Comparison of ENCODE assay signal across 11 cellular contexts in genomic region chr5:1509346-1510085, GRCh38. TPM values are rescaled to one million over a fixed set of nuclear protein-coding genes. Genes with fewer than 3 reads are reported as not detected.
DNase-seq lines count a peak whose midpoint lies in the region; ATAC-seq, FAIRE-seq and TF ChIP-seq lines count a peak whose summit lies in the region.
"Had no signal": no experiment of that assay in that cellular context is flagged by ENCODE, and none has a peak within 500 bp of the region (broad histone marks: within the 10 kb centered on the region; RNA-seq: fewer than 3 reads in every experiment).

No MANE protein-coding gene starts in this region.

- RAD21 ChIA-PET in GM12878 (lab: Charles Lee; ENCODE audit: unreplicated experiment), result no interaction called here

- POLR2A ChIA-PET in GM12878 (lab: Charles Lee), result no interaction called here

- CTCF ChIA-PET in GM12878 (lab: Yijun Ruan, JAX), result interaction anchor here (1.8 kb wide), 1 partner anchor 30 kb away, joined by 4 read pairs; no protein-coding TSS in a partner anchor

- peak overlapping the region in 1 of 2 donors; percentile 32 for H3K27ac Mint-ChIP-seq in activated naive CD4-positive, alpha-beta T cell treated with anti-CD3 and anti-CD28 coated beads, Interleukin-2, amount 50 U/mL, for 72 hours

- H3K4me1 ChIP-seq in GM12878 (ENCODE audit: control insufficient read depth, insufficient read depth, low read length), result peaks cover 21% of the 10 kb centered on the region
- peaks cover 52% of the 10 kb centered on the region for H3K4me1 ChIP-seq in lower lobe of right lung
- H3K4me1 ChIP-seq in suprapubic skin, result peaks cover 10% of the 10 kb centered on the region

- no peak for ATAC-seq in activated naive CD4-positive, alpha-beta T cell treated with anti-CD3 and anti-CD28 coated beads, Interleukin-2, amount 50 U/mL, for 72 hours
- ATAC-seq in GM12878 (no peak), lower lobe of right lung (no peak)

- TF ChIP-seq CTCF in GM12878 (IDR thresholded peaks at IDR 0.05 in 2 of 3, conservative IDR thresholded peaks at IDR 0.05 in 1 of 3; ENCODE audit: control insufficient read depth in 2 of 3, extremely low read depth in 1 of 3, insufficient read depth in 1 of 3, low read depth in 3 of 3, low read length in 3 of 3), result no peak
- no peak for TF ChIP-seq CTCF in lower lobe of right lung (IDR thresholded peaks at IDR 0.05)
- no peak for TF ChIP-seq CTCF in suprapubic skin (IDR thresholded peaks at IDR 0.05)
- no peak for TF ChIP-seq CTCF in D721Med (IDR thresholded peaks at IDR 0.05; ENCODE audit: insufficient read depth, missing control alignments)

- no peaks in the 10 kb centered on the region for H3K9me3 Mint-ChIP-seq in activated naive CD4-positive, alpha-beta T cell treated with anti-CD3 and anti-CD28 coated beads, Interleukin-2, amount 50 U/mL, for 72 hours

- H3K9ac ChIP-seq in GM12878 (ENCODE audit: control insufficient read depth, insufficient read depth, low read length), result no peak overlapping the region

- H3K4me2 ChIP-seq in GM12878 (ENCODE audit: control insufficient read depth, insufficient read depth), result no peak overlapping the region

- no peak for TF ChIP-seq EP300 in GM12878 (IDR thresholded peaks at IDR 0.05; ENCODE audit: borderline replicate concordance in 1 of 2, control insufficient read depth in 1 of 2, low read depth in 2 of 2, low read length in 2 of 2)
- no peak for TF ChIP-seq EP300 in suprapubic skin (IDR thresholded peaks at IDR 0.05)

- intact Hi-C loops in GM12878 (cut with micrococcal nuclease; ENCODE audit: unreplicated experiment), result no loop called here
- intact Hi-C loops in lower lobe of right lung (cut with DNase I), result no loop called here

- H3K4me3 ChIP-seq in GM12878 (no peak overlapping the region), lower lobe of right lung (no peak overlapping the region), suprapubic skin (no peak overlapping the region)

- peak; percentile 9 for DNase-seq in activated naive CD4-positive, alpha-beta T cell treated with anti-CD3 and anti-CD28 coated beads, Interleukin-2, amount 50 U/mL, for 16 hours
- no peak for DNase-seq in activated naive CD4-positive, alpha-beta T cell treated with anti-CD3 and anti-CD28 coated beads, Interleukin-2, amount 50 U/mL, for 72 hours (ENCODE audit: low spot score in 2 of 2)
- DNase-seq in GM12878 (ENCODE audit: low read depth, low spot score) (no peak), lower lobe of right lung (peak; percentile 30), suprapubic skin (ENCODE audit: low spot score in 2 of 2) (peak; percentile 39 to 47), medulla oblongata (ENCODE audit: extremely low spot score) (no peak), NCI-H1417 treated with DMSO at 0.1 percent for 48 hours (lab: John Stamatoyannopoulos, UW) (no peak), D721Med (ENCODE audit: insufficient read length, low spot score) (no peak)
- DNase-seq: activated CD4-positive, alpha-beta T cell treated with anti-CD3 and anti-CD28 coated beads for 4 hours; NCI-H2107; NCI-H774 had no signal

- H3K9me3 ChIP-seq in GM12878 (replicated peaks; ENCODE audit: control insufficient read depth, insufficient read depth, low read length) (no peaks in the 10 kb centered on the region), lower lobe of right lung (no peaks in the 10 kb centered on the region), suprapubic skin (no peaks in the 10 kb centered on the region)

- H3K27me3 ChIP-seq in GM12878 (replicated peaks in 1 of 2; ENCODE audit: control insufficient read depth in 2 of 2, insufficient read depth in 2 of 2, low read length in 1 of 2) (no peaks in the 10 kb centered on the region), lower lobe of right lung (ENCODE audit: low read depth) (no peaks in the 10 kb centered on the region), suprapubic skin (no peaks in the 10 kb centered on the region)

- no peaks in the 10 kb centered on the region; the same call in 1 of the 2 replicates for H4K20me1 ChIP-seq in GM12878 (ENCODE audit: control insufficient read depth, insufficient read depth)

- H2AFZ ChIP-seq in GM12878 (ENCODE audit: control insufficient read depth, low read depth, low read length), result no peak overlapping the region

- no TSS peak for BruUV-seq in GM12878 (replicated peaks; lab: Mats Ljungman, UMichigan)

- H3K79me2 ChIP-seq in GM12878 (ENCODE audit: control insufficient read depth, insufficient read depth, low read length), result peaks cover 42% of the 10 kb centered on the region

- no peaks in the 10 kb centered on the region for H3K36me3 Mint-ChIP-seq in activated naive CD4-positive, alpha-beta T cell treated with anti-CD3 and anti-CD28 coated beads, Interleukin-2, amount 50 U/mL, for 72 hours

- no peak for FAIRE-seq in GM12878 (lab: Jason Lieb, UNC)
- no peak for FAIRE-seq in D721Med (lab: Jason Lieb, UNC)

- H3K36me3 ChIP-seq in GM12878 (ENCODE audit: control insufficient read depth in 2 of 2, insufficient read depth in 2 of 2, low read length in 1 of 2), result peaks cover 8 to 47% of the 10 kb centered on the region in 2 experiments
- H3K36me3 ChIP-seq in lower lobe of right lung, result peaks cover 47% of the 10 kb centered on the region
- peaks cover 19% of the 10 kb centered on the region for H3K36me3 ChIP-seq in suprapubic skin

- 79% methylated on average over 30 of the region's 30 CpGs for WGBS in GM12878 (ENCODE audit: insufficient coverage, insufficient replicate concordance, low lambda C conversion rate, missing lambda C conversion rate)
- WGBS in suprapubic skin, result 92% methylated on average over 30 of the region's 30 CpGs

- peak; percentile 2; the same call in 1 of the 2 replicates for TF ChIP-seq POLR2A in GM12878 (IDR thresholded peaks at IDR 0.05; ENCODE audit: low read depth, low read length)
- no peak for TF ChIP-seq POLR2A in suprapubic skin (IDR thresholded peaks at IDR 0.05)

- H3K27ac ChIP-seq in GM12878 (ENCODE audit: control insufficient read depth, insufficient read depth), result no peak overlapping the region
- H3K27ac ChIP-seq in lower lobe of right lung, result no peak overlapping the region
- H3K27ac ChIP-seq in suprapubic skin, result no peak overlapping the region

- no peak for TF ChIP-seq RAD21 in GM12878 (IDR thresholded peaks at IDR 0.05; ENCODE audit: insufficient read depth, low read depth, low read length)

- in situ Hi-C loops in GM12878 (cut with MboI), result no loop called here

- SMC1A ChIA-PET in GM12878 (lab: Charles Lee; ENCODE audit: uncharacterized antibody, unreplicated experiment), result interaction anchor here (1.1 kb wide), 1 partner anchor 10 kb away, joined by 3 read pairs; no protein-coding TSS in a partner anchor

TF ChIP-seq in GM12878, 131 proteins besides CTCF, POLR2A, EP300 and RAD21:
- TF ChIP-seq CHD1 (IDR thresholded peaks at IDR 0.05; ENCODE audit: low read depth, low read length) (no peak), KAT2A (conservative IDR thresholded peaks at IDR 0.05; ENCODE audit: control insufficient read depth, low read depth, low read length) (no peak)
TF ChIP-seq in GM12878: peak in this region for 0.

RNA-seq across cellular contexts. Expression of gene LPCAT1, which starts 14.2 kb away (rescaled TPM):
- total RNA-seq in activated naive CD4-positive, alpha-beta T cell treated with anti-CD3 and anti-CD28 coated beads, Interleukin-2, amount 50 U/mL, for 72 hours, result 10 to 100 TPM; 29.2 to 37.6 TPM
- 365 and 373 TPM in 2 replicates for total RNA-seq in GM12878 (2013; cell fraction: nucleolus; rRNA removed)
- total RNA-seq in GM12878 (2014; rRNA removed), result 67.6 and 74.7 TPM in 2 replicates
- total RNA-seq in GM12878 (2014; rRNA removed; fragmentation: Illumina TruSeq; extraction: Trizol), result 58.9 and 59.4 TPM in 2 replicates
- total RNA-seq in GM12878 (2021), result 109 TPM in 2 replicates
- polyA plus RNA-seq in GM12878 (2011; ENCODE audit: low read depth), result 26.1 TPM
- 63.6 and 70.6 TPM in 2 replicates for polyA plus RNA-seq in GM12878 (2011; rRNA removed)
- 70.3 and 92.5 TPM in 2 replicates for polyA plus RNA-seq in GM12878 (2011; cell fraction: cytosol; rRNA removed)
- polyA plus RNA-seq in GM12878 (2011; cell fraction: nucleus; rRNA removed), result 197 and 246 TPM in 2 replicates
- polyA plus RNA-seq in GM12878 (2012), result 41.3 and 58.7 TPM in 2 replicates
- polyA plus RNA-seq in GM12878 (2014; fragmentation: Illumina TruSeq; extraction: Trizol), result 84.5 and 93.5 TPM in 2 replicates
- polyA plus RNA-seq in GM12878 (2014; fragmentation: Nextera tagmentation; extraction: Ambion mirVana), result 1 to 10 TPM; 2.3 to 7.0 TPM
- polyA plus RNA-seq in GM12878 (2014; rRNA removed), result 94.1 and 94.8 TPM in 2 replicates
- polyA plus RNA-seq in GM12878 (2016; fragmentation: Nextera tagmentation; extraction: Ambion mirVana), result 10 to 100 TPM; 60.2 to 82.4 TPM
- 43.1 and 54.4 TPM in 2 replicates for polyA minus RNA-seq in GM12878 (2011; rRNA and poly(A)+ RNA removed)
- 25.0 and 34.6 TPM in 2 replicates for polyA minus RNA-seq in GM12878 (2011; cell fraction: cytosol; rRNA and poly(A)+ RNA removed)
- 71.8 and 93.6 TPM in 2 replicates for polyA minus RNA-seq in GM12878 (2011; cell fraction: nucleus; rRNA and poly(A)+ RNA removed)
- total RNA-seq in lower lobe of right lung, result 475 TPM
- 10 to 100 TPM; 11.3 to 21.0 (median 13.8) TPM for total RNA-seq in suprapubic skin

Comparison
In these comparisons a context has a peak if more than half of its experiments do, and no peak if none do; other contexts are left out.
1. DNase-seq: peak in activated naive CD4-positive, alpha-beta T cell treated with anti-CD3 and anti-CD28 coated beads, Interleukin-2, amount 50 U/mL, for 16 hours (single experiment), lower lobe of right lung (single experiment) and suprapubic skin (2 of 2); none in activated naive CD4-positive, alpha-beta T cell treated with anti-CD3 and anti-CD28 coated beads, Interleukin-2, amount 50 U/mL, for 72 hours (0 of 2), GM12878 (single experiment), medulla oblongata (single experiment), NCI-H1417 treated with DMSO at 0.1 percent for 48 hours (single experiment) and D721Med (single experiment).